In the genomic region with DNA sequence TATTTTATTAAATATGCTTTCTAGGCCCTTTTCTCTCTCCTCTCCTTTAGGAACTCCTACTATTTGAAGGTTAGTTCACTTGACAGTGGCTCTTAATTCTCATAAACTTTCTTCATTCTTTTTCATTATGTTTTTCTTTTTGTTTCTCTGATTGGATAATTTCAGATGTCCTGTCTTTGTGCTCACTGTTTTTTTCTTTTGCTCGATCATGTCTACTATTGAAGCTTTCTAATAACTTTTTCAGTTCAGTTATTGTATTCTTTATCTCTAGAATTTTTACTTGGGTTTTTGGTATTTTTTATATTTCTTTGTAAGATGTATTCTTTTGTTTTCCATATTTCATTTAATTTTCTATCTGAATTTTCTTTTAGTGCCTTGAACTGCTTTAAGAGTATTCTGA, we compare ENCODE assay signal across 23 cellular contexts.
"Had no signal": no experiment of that assay in that cellular context is flagged by ENCODE, and none has a peak within 500 bp of the region (broad histone marks: within the 10 kb centered on the region; RNA-seq: fewer than 3 reads in every experiment).

No MANE protein-coding gene starts in this region.

- DNase-seq: KBM-7, MV-4-11, NCI-H1048, NCI-H1105, NCI-H1417, NCI-H1436 treated with DMSO at 0.1 percent for 48 hours, NCI-H1694, NCI-H187 treated with DMSO at 0.1 percent for 48 hours, NCI-H2029 treated with DMSO at 0.1 percent for 48 hours, NCI-H2171, NCI-H226, NCI-H446, NCI-H510A, NCI-H524 treated with DMSO at 0.1 percent for 48 hours, NCI-H69, NCI-H774, PC-3, SHP77, SK-N-SH, SW 1271, T-cell had no signal

- ATAC-seq: Panc1, PC-3, T-cell had no signal

- H3K9ac ChIP-seq: SK-N-SH had no signal

- H3K9me3 ChIP-seq: SK-N-SH had no signal

- H3K27ac ChIP-seq: RWPE1 had no signal

- H3K4me2 ChIP-seq: SK-N-SH had no signal

- H3K9me2 ChIP-seq: SK-N-SH had no signal
